8 cellular contexts compared by ENCODE assay signal in the genomic region with DNA sequence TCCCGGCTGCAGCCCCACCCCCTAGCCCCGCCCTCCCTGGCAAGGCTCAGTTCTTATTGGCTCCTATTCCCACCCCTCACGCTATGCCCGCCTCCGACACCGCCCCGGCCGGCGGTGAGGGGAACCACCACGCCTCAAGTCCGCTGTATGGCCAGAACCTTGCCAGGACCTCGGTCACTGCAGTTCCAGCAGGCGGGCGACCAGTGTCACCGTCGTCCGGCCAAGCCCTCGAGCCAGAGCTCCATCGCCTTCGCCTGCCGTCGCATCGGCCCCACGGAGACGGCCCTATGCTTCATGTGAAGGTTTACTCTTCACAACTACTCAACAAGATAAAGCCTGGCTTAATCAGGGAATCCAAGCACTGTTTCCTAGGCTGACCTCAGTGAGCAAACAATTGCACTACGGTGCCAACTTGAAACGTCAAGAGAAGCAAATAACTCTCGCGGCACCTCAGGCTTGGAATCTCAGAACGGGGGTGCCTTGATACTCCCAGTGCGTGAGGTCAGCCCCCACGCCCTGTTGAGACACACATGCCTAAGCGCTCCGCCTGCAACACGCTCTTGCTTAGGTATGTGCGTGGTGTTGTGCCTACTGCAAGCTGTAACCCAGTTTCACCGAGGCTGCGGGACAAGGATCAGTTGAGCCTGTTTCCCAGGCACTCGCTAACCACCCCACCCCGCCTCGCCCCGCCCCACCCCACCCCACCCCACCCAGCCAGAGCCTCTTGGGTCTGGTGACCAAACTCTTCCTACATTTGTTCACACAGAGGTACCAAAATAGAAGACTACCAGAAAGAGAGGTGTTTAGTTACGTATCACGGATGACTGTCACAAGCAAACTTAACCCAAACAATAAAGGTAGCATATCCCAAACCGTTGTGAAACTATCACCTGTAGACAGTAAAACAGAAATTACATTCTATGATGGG. TPM values are rescaled to one million over a fixed set of nuclear protein-coding genes. Genes with fewer than 3 reads are reported as not detected.
DNase-seq lines count a peak whose midpoint lies in the region; ATAC-seq and TF ChIP-seq lines count a peak whose summit lies in the region.

No MANE protein-coding gene starts in this region.

- H3K4me3 ChIP-seq in thoracic aorta: peak overlapping the region; percentile 83

- no peaks in the 10 kb centered on the region for H3K4me1 ChIP-seq in thoracic aorta (ENCODE audit: control insufficient read depth in 1 of 2, low read depth in 2 of 2)

- H3K27ac ChIP-seq in thoracic aorta: peak overlapping the region; percentile 46 to 80

- ATAC-seq in SK-N-SH treated with all-trans-retinoic acid at 6 μM for 48 hours: peak; percentile 99
- peak; percentile 100 for ATAC-seq in Right ventricle myocardium inferior
- ATAC-seq in thoracic aorta (ENCODE audit: insufficient number of reproducible peaks, low FRiP score, low read depth): peak; percentile 93

- H3K9me3 Mint-ChIP-seq in activated naive CD8-positive, alpha-beta T cell treated with anti-CD3 and anti-CD28 coated beads for 36 hours: no peaks in the 10 kb centered on the region
- H3K9me3 Mint-ChIP-seq in osteocyte (ENCODE audit: unreplicated experiment): no peaks in the 10 kb centered on the region

- intact Hi-C loops in Right ventricle myocardium inferior (cut with DNase I): loop anchor here (5.0 kb wide), 2 partner anchors 88 to 323 kb away; a partner anchor contains a TSS

- peaks cover 13% of the 10 kb centered on the region for H3K27me3 Mint-ChIP-seq in activated naive CD8-positive, alpha-beta T cell treated with anti-CD3 and anti-CD28 coated beads for 36 hours
- H3K27me3 Mint-ChIP-seq in osteocyte (ENCODE audit: unreplicated experiment): peaks cover 56% of the 10 kb centered on the region

- no peaks in the 10 kb centered on the region for H3K36me3 Mint-ChIP-seq in activated naive CD8-positive, alpha-beta T cell treated with anti-CD3 and anti-CD28 coated beads for 36 hours
- H3K36me3 Mint-ChIP-seq in osteocyte (ENCODE audit: unreplicated experiment): no peaks in the 10 kb centered on the region

- TF ChIP-seq CTCF in osteocyte (IDR thresholded peaks at IDR 0.05) (peak; percentile 27), thoracic aorta (IDR thresholded peaks at IDR 0.05) (peak; percentile 42)

- H3K4me3 Mint-ChIP-seq in activated naive CD8-positive, alpha-beta T cell treated with anti-CD3 and anti-CD28 coated beads for 36 hours: peak overlapping the region; percentile 81
- peak overlapping the region; percentile 83 for H3K4me3 Mint-ChIP-seq in osteocyte (ENCODE audit: unreplicated experiment)

- no peaks in the 10 kb centered on the region for H3K27me3 ChIP-seq in thoracic aorta (replicated peaks; ENCODE audit: insufficient read depth)

- no peaks in the 10 kb centered on the region for H3K9me3 ChIP-seq in thoracic aorta

- no peak overlapping the region for H3K27ac Mint-ChIP-seq in activated naive CD8-positive, alpha-beta T cell treated with anti-CD3 and anti-CD28 coated beads for 36 hours
- no peak overlapping the region for H3K27ac Mint-ChIP-seq in osteocyte (ENCODE audit: unreplicated experiment)

- DNase-seq in ELF-1 (ENCODE audit: low read depth, low spot score): peak; percentile 92
- DNase-seq in GOT3 (lab: John Stamatoyannopoulos, UW): peak; percentile 62
- DNase-seq in Kasumi-1 (lab: John Stamatoyannopoulos, UW): peak; percentile 66 to 78
- peak; percentile 82 for DNase-seq in activated naive CD8-positive, alpha-beta T cell treated with anti-CD3 and anti-CD28 coated beads for 36 hours
- DNase-seq in Right ventricle myocardium inferior (ENCODE audit: missing footprints): peak; percentile 95
- peak; percentile 91 for DNase-seq in osteocyte (ENCODE audit: extremely low spot score, unreplicated experiment)
- DNase-seq in thoracic aorta (ENCODE audit: low spot score): peak; percentile 80

- H3K36me3 ChIP-seq in thoracic aorta: no peaks in the 10 kb centered on the region

- peaks cover 10% of the 10 kb centered on the region for H3K4me1 Mint-ChIP-seq in activated naive CD8-positive, alpha-beta T cell treated with anti-CD3 and anti-CD28 coated beads for 36 hours
- H3K4me1 Mint-ChIP-seq in osteocyte (ENCODE audit: unreplicated experiment): peaks cover 12% of the 10 kb centered on the region

TF ChIP-seq in SK-N-SH treated with all-trans-retinoic acid at 6 μM for 48 hours, 23 proteins besides CTCF, POLR2A, EP300 and RAD21:
- TF ChIP-seq OSR1 (CRISPR knock-in tag; IDR thresholded peaks at IDR 0.05) (no peak), RARB (CRISPR knock-in tag; IDR thresholded peaks at IDR 0.05) (no peak), CSDC2 (CRISPR knock-in tag; IDR thresholded peaks at IDR 0.05) (no peak)
- TF ChIP-seq, protein P1, sequence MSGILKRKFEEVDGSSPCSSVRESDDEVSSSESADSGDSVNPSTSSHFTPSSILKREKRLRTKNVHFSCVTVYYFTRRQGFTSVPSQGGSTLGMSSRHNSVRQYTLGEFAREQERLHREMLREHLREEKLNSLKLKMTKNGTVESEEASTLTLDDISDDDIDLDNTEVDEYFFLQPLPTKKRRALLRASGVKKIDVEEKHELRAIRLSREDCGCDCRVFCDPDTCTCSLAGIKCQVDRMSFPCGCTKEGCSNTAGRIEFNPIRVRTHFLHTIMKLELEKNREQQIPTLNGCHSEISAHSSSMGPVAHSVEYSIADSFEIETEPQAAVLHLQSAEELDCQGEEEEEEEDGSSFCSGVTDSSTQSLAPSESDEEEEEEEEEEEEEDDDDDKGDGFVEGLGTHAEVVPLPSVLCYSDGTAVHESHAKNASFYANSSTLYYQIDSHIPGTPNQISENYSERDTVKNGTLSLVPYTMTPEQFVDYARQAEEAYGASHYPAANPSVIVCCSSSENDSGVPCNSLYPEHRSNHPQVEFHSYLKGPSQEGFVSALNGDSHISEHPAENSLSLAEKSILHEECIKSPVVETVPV (CRISPR knock-in tag; IDR thresholded peaks at IDR 0.05): no peak

RNA-seq across cellular contexts. Expression of a gene that starts 0.5 kb away (rescaled TPM):
- under 1 TPM; 0.50 to 0.91 TPM for total RNA-seq in activated naive CD8-positive, alpha-beta T cell treated with anti-CD3 and anti-CD28 coated beads for 36 hours
- 2.6 TPM for total RNA-seq in Right ventricle myocardium inferior
- 1.6 and 2.1 TPM in 2 replicates for total RNA-seq in osteocyte
- total RNA-seq in thoracic aorta: 1 to 10 TPM; 2.0 to 6.0 TPM

RNA-seq across cellular contexts. Expression of a gene that starts 25.0 kb away (rescaled TPM):
- not detected for total RNA-seq in activated naive CD8-positive, alpha-beta T cell treated with anti-CD3 and anti-CD28 coated beads for 36 hours
- not detected for total RNA-seq in Right ventricle myocardium inferior
- not detected in 2 replicates for total RNA-seq in osteocyte
- total RNA-seq in thoracic aorta: under 1 TPM in 1 of 2 donors, not detected in 1; 0.41 TPM

RNA-seq across cellular contexts. Expression of a gene that starts 46.2 kb away (rescaled TPM):
- 10 to 100 TPM; 67.7 to 69.4 TPM for total RNA-seq in activated naive CD8-positive, alpha-beta T cell treated with anti-CD3 and anti-CD28 coated beads for 36 hours
- 7.2 TPM for total RNA-seq in Right ventricle myocardium inferior
- total RNA-seq in osteocyte: 35.9 TPM in 2 replicates
- 10 to 100 TPM; 11.4 to 24.8 TPM for total RNA-seq in thoracic aorta

Comparison
In these comparisons a context has a peak if more than half of its experiments do, and no peak if none do; other contexts are left out.
1. Peak in every context shown above with its lines: DNase-seq, ATAC-seq, H3K4me3 ChIP-seq and H3K27ac ChIP-seq.